In the genomic region with DNA sequence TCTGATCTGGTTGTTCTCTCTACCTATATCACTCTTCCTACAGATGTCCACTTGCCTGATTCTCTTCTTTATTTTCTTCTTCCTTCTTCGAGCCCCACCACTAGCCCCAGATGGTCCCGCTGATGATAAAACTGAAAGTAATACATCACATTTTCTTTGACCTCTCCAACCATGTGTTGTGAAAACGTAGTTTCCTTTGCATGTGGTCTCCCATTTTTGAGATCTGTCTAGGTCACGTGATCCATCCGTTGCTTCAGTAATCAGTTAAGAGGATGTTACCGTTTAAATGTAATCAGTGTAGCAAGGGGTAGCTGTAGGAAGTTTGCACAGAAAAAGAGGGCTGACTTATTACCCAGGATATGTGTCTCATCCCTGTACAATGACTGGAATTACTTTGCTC, we compare ENCODE assay signal across 24 cellular contexts.
"Had no signal": no experiment of that assay in that cellular context is flagged by ENCODE, and none has a peak within 500 bp of the region (broad histone marks: within the 10 kb centered on the region; RNA-seq: fewer than 3 reads in every experiment).

No MANE protein-coding gene starts in this region.

- H3K27ac ChIP-seq: dorsolateral prefrontal cortex, lower lobe of right lung, ovary, psoas muscle, skin epidermis, spleen, thoracic aorta, tibial nerve, upper lobe of left lung had no signal

- FAIRE-seq: frontal cortex had no signal

- H3K27ac Mint-ChIP-seq: immature natural killer cell; naive thymus-derived CD8-positive, alpha-beta T cell; nephron progenitor cell; stimulated activated naive B cell treated with anti-CD40 and anti-IgM and Interleukin-4, amounts not matched to agents 10 μg/mL and 1 μg/mL and 100 μg/mL, for 72 hours; stimulated activated naive CD8-positive, alpha-beta T cell treated with anti-CD3 and anti-CD28 coated beads, Interleukin-15, Interleukin-2, amounts not matched to agents 100 ng/mL and 50 ng/mL, for 24 hours had no signal

- H3K4me1 Mint-ChIP-seq: immature natural killer cell, nephron progenitor cell had no signal

- H3K36me3 Mint-ChIP-seq: immature natural killer cell; naive thymus-derived CD8-positive, alpha-beta T cell; stimulated activated naive B cell treated with anti-CD40 and anti-IgM and Interleukin-4, amounts not matched to agents 10 μg/mL and 1 μg/mL and 100 μg/mL, for 72 hours had no signal

- H3K4me3 Mint-ChIP-seq: immature natural killer cell; naive thymus-derived CD8-positive, alpha-beta T cell; nephron progenitor cell; stimulated activated naive B cell treated with anti-CD40 and anti-IgM and Interleukin-4, amounts not matched to agents 10 μg/mL and 1 μg/mL and 100 μg/mL, for 72 hours; stimulated activated naive CD8-positive, alpha-beta T cell treated with anti-CD3 and anti-CD28 coated beads, Interleukin-15, Interleukin-2, amounts not matched to agents 100 ng/mL and 50 ng/mL, for 24 hours had no signal

- H3K4me3 ChIP-seq: dorsolateral prefrontal cortex, lower lobe of right lung, ovary, psoas muscle, skin epidermis, spleen, thoracic aorta, tibial nerve, upper lobe of left lung had no signal

- DNase-seq: dorsolateral prefrontal cortex; effector CD4-positive, alpha-beta T cell; hypothalamus; immature natural killer cell; islet precursor cell; kidney glomerular epithelial cell; left ventricle myocardium superior; lower lobe of right lung; naive thymus-derived CD8-positive, alpha-beta T cell; nephron progenitor cell; occipital lobe; ovary; posterior cingulate gyrus; psoas muscle; right cardiac atrium; spleen; stimulated activated CD4-positive, alpha-beta T cell treated with anti-CD3 and anti-CD28 coated beads, Interleukin-4, amount 100 ng/mL, for 4 hours; stimulated activated naive B cell treated with anti-CD40 and anti-IgM and Interleukin-4, amounts not matched to agents 10 μg/mL and 1 μg/mL and 100 μg/mL, for 72 hours; upper lobe of left lung had no signal

- H3K9me3 Mint-ChIP-seq: naive thymus-derived CD8-positive, alpha-beta T cell; nephron progenitor cell; stimulated activated naive B cell treated with anti-CD40 and anti-IgM and Interleukin-4, amounts not matched to agents 10 μg/mL and 1 μg/mL and 100 μg/mL, for 72 hours had no signal

- ATAC-seq: left ventricle myocardium superior; lower lobe of right lung; naive thymus-derived CD8-positive, alpha-beta T cell; psoas muscle; right cardiac atrium; stimulated activated naive B cell treated with anti-CD40 and anti-IgM and Interleukin-4, amounts not matched to agents 10 μg/mL and 1 μg/mL and 100 μg/mL, for 72 hours had no signal

- H3K4me1 ChIP-seq: lower lobe of right lung, psoas muscle, spleen, tibial nerve, upper lobe of left lung had no signal

- H3K27me3 Mint-ChIP-seq: stimulated activated naive CD8-positive, alpha-beta T cell treated with anti-CD3 and anti-CD28 coated beads, Interleukin-15, Interleukin-2, amounts not matched to agents 100 ng/mL and 50 ng/mL, for 24 hours had no signal

- H3K9me3 ChIP-seq: lower lobe of right lung, ovary, psoas muscle, spleen, thoracic aorta, tibial nerve, upper lobe of left lung had no signal

- H3K27me3 ChIP-seq: ovary, spleen, tibial nerve, upper lobe of left lung had no signal

- H3K36me3 ChIP-seq: lower lobe of right lung, ovary, spleen, thoracic aorta, tibial nerve, upper lobe of left lung had no signal
